In the genomic region with DNA sequence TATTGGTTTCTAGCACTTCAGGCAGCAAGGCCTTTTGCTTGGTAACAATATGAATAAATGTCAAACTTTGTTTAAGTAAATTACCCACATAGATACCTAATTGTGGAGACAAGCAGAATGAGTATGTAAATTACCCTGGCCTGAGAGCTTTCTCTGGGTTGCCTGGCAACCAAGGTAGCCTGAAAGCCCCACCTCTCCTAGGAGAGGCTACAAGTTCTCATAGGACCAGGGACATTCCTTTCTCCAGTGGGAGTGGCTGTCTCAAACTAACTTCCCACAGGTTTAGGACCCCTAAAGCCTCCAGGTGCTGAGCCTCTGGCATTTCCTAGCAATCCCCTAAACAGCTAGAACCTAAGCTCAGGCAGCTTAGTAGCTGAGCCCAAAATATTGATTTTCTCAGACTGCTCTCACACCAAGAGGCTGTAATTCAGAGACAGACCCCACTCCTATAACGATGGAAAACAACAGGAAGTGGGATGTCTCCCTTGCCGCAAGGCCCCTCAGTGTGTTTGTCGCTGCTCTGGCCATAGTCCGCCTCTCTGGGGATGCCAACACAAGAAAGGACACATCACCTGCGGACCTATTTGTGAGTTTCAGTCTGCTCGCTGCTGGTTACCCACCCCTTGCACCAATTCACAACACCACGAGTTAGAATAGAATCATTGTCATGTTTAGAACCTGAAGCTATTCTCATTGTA, we compare ENCODE assay signal across 9 cellular contexts.
DNase-seq lines count a peak whose midpoint lies in the region; ATAC-seq and TF ChIP-seq lines count a peak whose summit lies in the region.
"Had no signal": no experiment of that assay in that cellular context is flagged by ENCODE, and none has a peak within 500 bp of the region (broad histone marks: within the 10 kb centered on the region; RNA-seq: fewer than 3 reads in every experiment).

No MANE protein-coding gene starts in this region.

- peaks cover 11% of the 10 kb centered on the region for H3K4me1 ChIP-seq in iPS-15b (ENCODE audit: control insufficient read depth, insufficient read depth, low read length)
- peaks cover 5% of the 10 kb centered on the region for H3K4me1 ChIP-seq in smooth muscle cell (ENCODE audit: low read depth)
- no peaks in the 10 kb centered on the region for H3K4me1 ChIP-seq in tibial artery

- in situ Hi-C loops in KBM-7 (cut with MboI; ENCODE audit: low pct_unique_long_range_greater_than_20kb, low sequenced_read_pairs), result no loop called here

- TF ChIP-seq CTCF in GM10248 (IDR thresholded peaks at IDR 0.05; ENCODE audit: control extremely low read depth, extremely low read depth, low read depth, missing control alignments), result no peak
- no peak for TF ChIP-seq CTCF in smooth muscle cell (IDR thresholded peaks at IDR 0.05; ENCODE audit: borderline replicate concordance, insufficient read depth, poor library complexity, severe bottlenecking)
- no peak for TF ChIP-seq CTCF in tibial artery (IDR thresholded peaks at IDR 0.05)

- no peaks in the 10 kb centered on the region for H3K27me3 ChIP-seq in iPS-15b (ENCODE audit: control insufficient read depth, insufficient read depth, low read length)
- H3K27me3 ChIP-seq in smooth muscle cell (ENCODE audit: low read depth), result no peaks in the 10 kb centered on the region
- no peaks in the 10 kb centered on the region for H3K27me3 ChIP-seq in tibial artery

- H3K9me3 ChIP-seq in iPS-15b (ENCODE audit: control insufficient read depth, insufficient read depth, low read length), result no peaks in the 10 kb centered on the region
- no peaks in the 10 kb centered on the region for H3K9me3 ChIP-seq in smooth muscle cell (replicated peaks; ENCODE audit: low read depth)
- H3K9me3 ChIP-seq in tibial artery, result no peaks in the 10 kb centered on the region

- no peak overlapping the region for H2AFZ ChIP-seq in smooth muscle cell (ENCODE audit: low read depth)

- intact Hi-C loops in tibial artery (cut with DNase I; ENCODE audit: low total_unique reads), result no loop called here

- H3K9ac ChIP-seq in iPS-15b (ENCODE audit: low read depth, low read length), result no peak overlapping the region
- no peak overlapping the region for H3K9ac ChIP-seq in smooth muscle cell (ENCODE audit: low read depth)

- H3K36me3 ChIP-seq in iPS-15b (ENCODE audit: control insufficient read depth, insufficient read depth, low read length) (no peaks in the 10 kb centered on the region), smooth muscle cell (ENCODE audit: low read depth) (no peaks in the 10 kb centered on the region), tibial artery (no peaks in the 10 kb centered on the region)

- peak; percentile 64 for DNase-seq in GM10248 (ENCODE audit: extremely low spot score)
- peak; percentile 4 for DNase-seq in KBM-7
- DNase-seq in effector CD8-positive, alpha-beta T cell (lab: John Stamatoyannopoulos, UW), result no peak
- DNase-seq in NCI-H510A treated with DMSO at 0.1 percent for 48 hours (lab: John Stamatoyannopoulos, UW), result no peak
- no peak for DNase-seq in smooth muscle cell (lab: John Stamatoyannopoulos, UW; ENCODE audit: unreplicated experiment)
- DNase-seq in tibial artery, result no peak

- WGBS in smooth muscle cell (ENCODE audit: low lambda C conversion rate), result 56% methylated on average over 7 of the region's 7 CpGs

- CTCF ChIA-PET in GM10248 (lab: Yijun Ruan, JAX), result interaction anchor here (0.7 to 1.6 kb wide), 9 partner anchors 11 to 659 kb away, joined by 3 to 5 read pairs (median 4); no protein-coding TSS in a partner anchor

- POLR2A ChIA-PET in GM10248 (lab: Yijun Ruan, JAX), result interaction anchor here (0.7 kb wide), 1 partner anchor 124 kb away, joined by 3 read pairs; no protein-coding TSS in a partner anchor

- no peaks in the 10 kb centered on the region for H4K20me1 ChIP-seq in smooth muscle cell (ENCODE audit: low read depth)

- H3F3A ChIP-seq in smooth muscle cell (ENCODE audit: low read depth), result no peaks in the 10 kb centered on the region

- H3K4me2 ChIP-seq in smooth muscle cell, result no peak overlapping the region

- peak; percentile 69 for ATAC-seq in GM21447 (IDR thresholded peaks at IDR 0.05; ENCODE audit: unreplicated experiment)

- H3K4me3 ChIP-seq in iPS-15b (ENCODE audit: low read depth, low read length) (peak overlapping the region; percentile 6), smooth muscle cell (no peak overlapping the region), tibial artery (no peak overlapping the region)

- H3K79me2 ChIP-seq in smooth muscle cell (ENCODE audit: low read depth), result no peaks in the 10 kb centered on the region

- H3K27ac ChIP-seq in smooth muscle cell (ENCODE audit: low read depth) (no peak overlapping the region), tibial artery (no peak overlapping the region)
- H3K27ac ChIP-seq: epithelial cell of prostate had no signal

Comparison
In these comparisons a context has a peak if more than half of its experiments do, and no peak if none do; other contexts are left out.
1. DNase-seq: peak in GM10248 (single experiment) and KBM-7 (single experiment); none in effector CD8-positive, alpha-beta T cell (single experiment), NCI-H510A treated with DMSO at 0.1 percent for 48 hours (single experiment), smooth muscle cell (single experiment) and tibial artery (0 of 2).